15 cellular contexts compared by ENCODE assay signal in the genomic region with DNA sequence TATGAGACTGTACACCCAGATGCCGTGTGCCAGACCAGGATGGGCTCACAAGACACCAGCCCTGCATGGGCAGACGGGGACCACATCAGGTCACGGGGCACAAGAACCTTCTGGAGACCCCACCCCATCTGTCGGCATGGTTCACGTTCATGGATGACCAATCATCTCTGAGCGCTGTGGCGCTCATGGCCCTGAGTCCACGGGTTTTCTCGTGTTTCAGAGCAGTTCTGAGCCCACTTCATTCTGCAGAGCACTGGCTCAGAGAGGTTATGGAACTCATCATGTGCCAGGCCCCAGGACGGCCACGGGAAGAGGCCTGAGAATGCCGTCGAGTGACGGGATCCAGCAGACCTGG.
DNase-seq lines count a peak whose midpoint lies in the region; ATAC-seq and TF ChIP-seq lines count a peak whose summit lies in the region.
"Had no signal": no experiment of that assay in that cellular context is flagged by ENCODE, and none has a peak within 500 bp of the region (broad histone marks: within the 10 kb centered on the region; RNA-seq: fewer than 3 reads in every experiment).

No MANE protein-coding gene starts in this region.

- peak overlapping the region; percentile 96 for H3K27ac Mint-ChIP-seq in HFFc6
- no peak overlapping the region for H3K27ac Mint-ChIP-seq in activated naive CD4-positive, alpha-beta T cell treated with anti-CD3 and anti-CD28 coated beads, Interleukin-2, amount 50 U/mL, for 72 hours
- H3K27ac Mint-ChIP-seq: activated naive CD4-positive, alpha-beta T cell treated with anti-CD3 and anti-CD28 coated beads, Interleukin-2, amount 10 ng/mL, durations not matched to agents 7 days and 5 days; type B pancreatic cell had no signal

- intact Hi-C loops in breast epithelium (cut with DNase I; ENCODE audit: low total_unique reads), result no loop called here
- intact Hi-C loops in lower lobe of right lung (cut with DNase I), result no loop called here
- intact Hi-C loops in testis (cut with DNase I; ENCODE audit: low total_unique reads), result no loop called here

- TF ChIP-seq POLR2A in breast epithelium (IDR thresholded peaks at IDR 0.05), result no peak
- TF ChIP-seq POLR2A in testis (IDR thresholded peaks at IDR 0.05), result no peak

- H3K4me1 ChIP-seq in breast epithelium (peaks cover 54 to 69% of the 10 kb centered on the region in 2 donors), lower lobe of right lung (peaks cover 100% of the 10 kb centered on the region), testis (peaks cover 88% of the 10 kb centered on the region)

- peaks cover 95% of the 10 kb centered on the region for H3K4me1 Mint-ChIP-seq in HFFc6 (ENCODE audit: low read depth)

- TF ChIP-seq CTCF in HFFc6 (IDR thresholded peaks at IDR 0.05) (no peak), breast epithelium (IDR thresholded peaks at IDR 0.05) (no peak), lower lobe of right lung (IDR thresholded peaks at IDR 0.05) (no peak), testis (IDR thresholded peaks at IDR 0.05) (no peak)

- peaks cover 64% of the 10 kb centered on the region for H3K36me3 Mint-ChIP-seq in HFFc6 (ENCODE audit: low read depth)
- no peaks in the 10 kb centered on the region for H3K36me3 Mint-ChIP-seq in activated naive CD4-positive, alpha-beta T cell treated with anti-CD3 and anti-CD28 coated beads, Interleukin-2, amount 50 U/mL, for 72 hours
- H3K36me3 Mint-ChIP-seq: neural progenitor cell, type B pancreatic cell had no signal

- 62 to 72% methylated on average over 3 to 14 of the region's 14 CpGs for WGBS in testis, 2 donors

- H3K27ac ChIP-seq in breast epithelium (peak overlapping the region; percentile 99 to 100), lower lobe of right lung (peak overlapping the region; percentile 98), testis (peak overlapping the region; percentile 97 to 98)
- H3K27ac ChIP-seq: neural progenitor cell had no signal

- no peak for DNase-seq in HFFc6
- DNase-seq in breast epithelium (ENCODE audit: low spot score in 2 of 2), result no peak
- DNase-seq in lower lobe of right lung, result no peak
- DNase-seq in testis, result no peak
- DNase-seq in activated naive CD4-positive, alpha-beta T cell treated with anti-CD3 and anti-CD28 coated beads, Interleukin-2, amount 50 U/mL, for 72 hours (ENCODE audit: low spot score in 2 of 2), result no peak
- no peak for DNase-seq in NCI-H2081 treated with DMSO at 0.1 percent for 48 hours (lab: John Stamatoyannopoulos, UW)
- DNase-seq in midbrain (lab: John Stamatoyannopoulos, UW), result no peak
- DNase-seq: activated CD4-positive, alpha-beta T cell treated with anti-CD3 and anti-CD28 coated beads, Interleukin-2, amount 50 U/mL, for 4 hours; activated naive CD4-positive, alpha-beta T cell treated with anti-CD3 and anti-CD28 coated beads, Interleukin-2, amount 10 ng/mL, durations not matched to agents 7 days and 5 days; effector memory CD4-positive, alpha-beta T cell; NCI-H526 treated with DMSO at 0.1 percent for 48 hours; stimulated activated CD4-positive, alpha-beta T cell treated with anti-CD3 and anti-CD28 coated beads, Interleukin-4, amount 100 ng/mL, for 24 hours had no signal

- no peaks in the 10 kb centered on the region for H3K9me3 Mint-ChIP-seq in HFFc6
- no peaks in the 10 kb centered on the region for H3K9me3 Mint-ChIP-seq in activated naive CD4-positive, alpha-beta T cell treated with anti-CD3 and anti-CD28 coated beads, Interleukin-2, amount 50 U/mL, for 72 hours
- H3K9me3 Mint-ChIP-seq: activated naive CD4-positive, alpha-beta T cell treated with anti-CD3 and anti-CD28 coated beads, Interleukin-2, amount 10 ng/mL, durations not matched to agents 7 days and 5 days; neural progenitor cell; type B pancreatic cell had no signal

- H3K9me3 ChIP-seq in breast epithelium (no peaks in the 10 kb centered on the region), lower lobe of right lung (no peaks in the 10 kb centered on the region), testis (no peaks in the 10 kb centered on the region)

- ATAC-seq in lower lobe of right lung (no peak), GM21381 (IDR thresholded peaks at IDR 0.05; ENCODE audit: unreplicated experiment) (no peak)
- no peak for ATAC-seq in activated naive CD4-positive, alpha-beta T cell treated with anti-CD3 and anti-CD28 coated beads, Interleukin-2, amount 50 U/mL, for 72 hours

- H3K36me3 ChIP-seq in breast epithelium, result no peaks in the 10 kb centered on the region
- peaks cover 75% of the 10 kb centered on the region for H3K36me3 ChIP-seq in lower lobe of right lung
- no peaks in the 10 kb centered on the region for H3K36me3 ChIP-seq in testis (ENCODE audit: low read depth, missing control alignments)
- H3K36me3 ChIP-seq: neural progenitor cell had no signal

- H3K4me3 ChIP-seq in breast epithelium (peak overlapping the region in 2 of 3 donors; percentile 67 to 85), lower lobe of right lung (peak overlapping the region; percentile 39), testis (no peak overlapping the region)
- H3K4me3 ChIP-seq: neural progenitor cell had no signal

- no peaks in the 10 kb centered on the region for H3K27me3 ChIP-seq in breast epithelium
- no peaks in the 10 kb centered on the region for H3K27me3 ChIP-seq in lower lobe of right lung (ENCODE audit: low read depth)
- no peaks in the 10 kb centered on the region for H3K27me3 ChIP-seq in testis
- H3K27me3 ChIP-seq: neural progenitor cell had no signal

- H3K4me3 Mint-ChIP-seq in HFFc6, result peak overlapping the region; percentile 80
- H3K4me3 Mint-ChIP-seq: activated naive CD4-positive, alpha-beta T cell treated with anti-CD3 and anti-CD28 coated beads, Interleukin-2, amount 10 ng/mL, durations not matched to agents 7 days and 5 days; neural progenitor cell; type B pancreatic cell had no signal

- H3K27me3 Mint-ChIP-seq in HFFc6 (ENCODE audit: insufficient read depth), result peaks cover 41% of the 10 kb centered on the region
- H3K27me3 Mint-ChIP-seq: activated naive CD4-positive, alpha-beta T cell treated with anti-CD3 and anti-CD28 coated beads, Interleukin-2, amount 10 ng/mL, durations not matched to agents 7 days and 5 days; type B pancreatic cell had no signal

Comparison
In these comparisons a context has a peak if more than half of its experiments do, and no peak if none do; other contexts are left out.
1. H3K4me3 ChIP-seq: peak in breast epithelium (2 of 3) and lower lobe of right lung (single experiment); none in testis (0 of 2).
2. Peak in every context shown above with its lines, with median percentiles within 50 percentile points of each other: H3K27ac ChIP-seq.